ENCODE assay signal across 1 cellular context in the genomic region with DNA sequence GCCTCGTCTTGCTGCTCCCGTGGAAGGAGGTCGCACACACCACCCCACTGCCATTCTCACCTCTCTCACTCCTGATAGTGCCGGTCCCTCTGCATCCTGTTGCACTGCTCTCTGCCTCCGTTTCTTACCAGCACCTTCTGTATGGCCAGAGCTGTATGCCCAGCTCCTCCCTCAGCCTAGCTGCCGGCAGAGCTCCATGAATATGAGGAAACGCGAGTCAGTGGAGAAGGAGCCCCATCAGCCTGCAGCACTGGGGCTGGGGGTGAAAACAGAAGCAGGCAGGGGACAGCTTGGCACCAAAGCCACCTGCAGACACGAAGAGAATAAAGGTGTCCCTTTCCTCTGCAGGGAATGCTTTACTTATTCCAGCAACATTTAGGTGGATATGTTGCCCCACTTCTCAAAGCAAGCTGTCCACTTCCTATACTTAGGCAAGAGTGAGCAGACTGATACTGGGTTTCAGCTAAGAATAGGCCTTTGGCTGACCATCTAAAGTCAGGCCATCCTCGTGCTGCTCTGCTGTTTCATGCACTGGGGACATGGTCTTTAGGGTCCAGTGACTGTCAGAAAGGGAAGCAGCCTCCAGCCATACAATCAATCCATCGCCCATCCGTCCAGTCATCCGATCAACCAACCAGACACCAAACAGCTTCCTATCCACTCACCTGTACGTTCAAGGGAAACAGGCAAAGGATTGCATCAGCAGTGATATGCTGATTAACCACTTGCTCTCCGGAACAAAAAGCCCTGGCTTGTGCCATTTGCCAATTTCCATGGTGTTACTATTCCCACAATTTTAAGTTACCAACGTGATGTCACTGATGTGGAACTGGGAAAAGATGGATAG.
TF ChIP-seq lines count a peak whose summit lies in the region.

No MANE protein-coding gene starts in this region.

TF ChIP-seq in GM23338, 12 proteins besides CTCF, POLR2A, EP300 and RAD21 (continued from another document):
- TF ChIP-seq, protein P1, sequence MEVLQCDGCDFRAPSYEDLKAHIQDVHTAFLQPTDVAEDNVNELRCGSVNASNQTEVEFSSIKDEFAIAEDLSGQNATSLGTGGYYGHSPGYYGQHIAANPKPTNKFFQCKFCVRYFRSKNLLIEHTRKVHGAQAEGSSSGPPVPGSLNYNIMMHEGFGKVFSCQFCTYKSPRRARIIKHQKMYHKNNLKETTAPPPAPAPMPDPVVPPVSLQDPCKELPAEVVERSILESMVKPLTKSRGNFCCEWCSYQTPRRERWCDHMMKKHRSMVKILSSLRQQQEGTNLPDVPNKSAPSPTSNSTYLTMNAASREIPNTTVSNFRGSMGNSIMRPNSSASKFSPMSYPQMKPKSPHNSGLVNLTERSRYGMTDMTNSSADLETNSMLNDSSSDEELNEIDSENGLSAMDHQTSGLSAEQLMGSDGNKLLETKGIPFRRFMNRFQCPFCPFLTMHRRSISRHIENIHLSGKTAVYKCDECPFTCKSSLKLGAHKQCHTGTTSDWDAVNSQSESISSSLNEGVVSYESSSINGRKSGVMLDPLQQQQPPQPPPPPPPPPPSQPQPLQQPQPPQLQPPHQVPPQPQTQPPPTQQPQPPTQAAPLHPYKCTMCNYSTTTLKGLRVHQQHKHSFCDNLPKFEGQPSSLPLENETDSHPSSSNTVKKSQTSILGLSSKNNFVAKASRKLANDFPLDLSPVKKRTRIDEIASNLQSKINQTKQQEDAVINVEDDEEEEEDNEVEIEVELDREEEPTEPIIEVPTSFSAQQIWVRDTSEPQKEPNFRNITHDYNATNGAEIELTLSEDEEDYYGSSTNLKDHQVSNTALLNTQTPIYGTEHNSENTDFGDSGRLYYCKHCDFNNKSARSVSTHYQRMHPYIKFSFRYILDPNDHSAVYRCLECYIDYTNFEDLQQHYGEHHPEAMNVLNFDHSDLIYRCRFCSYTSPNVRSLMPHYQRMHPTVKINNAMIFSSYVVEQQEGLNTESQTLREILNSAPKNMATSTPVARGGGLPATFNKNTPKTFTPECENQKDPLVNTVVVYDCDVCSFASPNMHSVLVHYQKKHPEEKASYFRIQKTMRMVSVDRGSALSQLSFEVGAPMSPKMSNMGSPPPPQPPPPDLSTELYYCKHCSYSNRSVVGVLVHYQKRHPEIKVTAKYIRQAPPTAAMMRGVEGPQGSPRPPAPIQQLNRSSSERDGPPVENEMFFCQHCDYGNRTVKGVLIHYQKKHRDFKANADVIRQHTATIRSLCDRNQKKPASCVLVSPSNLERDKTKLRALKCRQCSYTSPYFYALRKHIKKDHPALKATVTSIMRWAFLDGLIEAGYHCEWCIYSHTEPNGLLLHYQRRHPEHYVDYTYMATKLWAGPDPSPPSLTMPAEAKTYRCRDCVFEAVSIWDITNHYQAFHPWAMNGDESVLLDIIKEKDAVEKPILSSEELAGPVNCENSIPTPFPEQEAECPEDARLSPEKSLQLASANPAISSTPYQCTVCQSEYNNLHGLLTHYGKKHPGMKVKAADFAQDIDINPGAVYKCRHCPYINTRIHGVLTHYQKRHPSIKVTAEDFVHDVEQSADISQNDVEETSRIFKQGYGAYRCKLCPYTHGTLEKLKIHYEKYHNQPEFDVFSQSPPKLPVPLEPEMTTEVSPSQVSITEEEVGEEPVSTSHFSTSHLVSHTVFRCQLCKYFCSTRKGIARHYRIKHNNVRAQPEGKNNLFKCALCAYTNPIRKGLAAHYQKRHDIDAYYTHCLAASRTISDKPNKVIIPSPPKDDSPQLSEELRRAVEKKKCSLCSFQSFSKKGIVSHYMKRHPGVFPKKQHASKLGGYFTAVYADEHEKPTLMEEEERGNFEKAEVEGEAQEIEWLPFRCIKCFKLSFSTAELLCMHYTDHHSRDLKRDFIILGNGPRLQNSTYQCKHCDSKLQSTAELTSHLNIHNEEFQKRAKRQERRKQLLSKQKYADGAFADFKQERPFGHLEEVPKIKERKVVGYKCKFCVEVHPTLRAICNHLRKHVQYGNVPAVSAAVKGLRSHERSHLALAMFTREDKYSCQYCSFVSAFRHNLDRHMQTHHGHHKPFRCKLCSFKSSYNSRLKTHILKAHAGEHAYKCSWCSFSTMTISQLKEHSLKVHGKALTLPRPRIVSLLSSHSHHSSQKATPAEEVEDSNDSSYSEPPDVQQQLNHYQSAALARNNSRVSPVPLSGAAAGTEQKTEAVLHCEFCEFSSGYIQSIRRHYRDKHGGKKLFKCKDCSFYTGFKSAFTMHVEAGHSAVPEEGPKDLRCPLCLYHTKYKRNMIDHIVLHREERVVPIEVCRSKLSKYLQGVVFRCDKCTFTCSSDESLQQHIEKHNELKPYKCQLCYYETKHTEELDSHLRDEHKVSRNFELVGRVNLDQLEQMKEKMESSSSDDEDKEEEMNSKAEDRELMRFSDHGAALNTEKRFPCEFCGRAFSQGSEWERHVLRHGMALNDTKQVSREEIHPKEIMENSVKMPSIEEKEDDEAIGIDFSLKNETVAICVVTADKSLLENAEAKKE (CRISPR knock-in tag; IDR thresholded peaks at IDR 0.05) = no peak
